In the genomic region with DNA sequence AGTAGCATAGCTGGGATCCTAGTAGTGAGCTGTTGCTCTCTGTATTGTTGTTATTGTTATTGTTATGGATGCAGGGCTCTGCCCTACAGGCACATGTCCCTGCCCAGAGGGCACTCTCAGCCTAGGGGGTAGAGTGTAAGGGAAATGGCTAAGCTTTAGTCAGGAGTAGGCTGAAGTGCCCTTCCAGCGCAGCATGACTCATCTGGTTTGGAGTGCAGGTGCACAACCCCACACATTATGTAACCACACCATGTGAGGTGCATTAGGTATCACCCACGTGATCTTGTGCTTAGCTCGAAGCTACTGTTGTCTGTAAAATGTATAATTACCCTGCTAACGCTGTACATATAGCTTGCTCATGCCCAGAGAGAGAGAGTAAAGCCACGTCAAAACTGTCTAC, we compare ENCODE assay signal across 1 cellular context.
TF ChIP-seq lines count a peak whose summit lies in the region.

No MANE protein-coding gene starts in this region.

TF ChIP-seq in GM12878, 131 proteins besides CTCF, POLR2A, EP300 and RAD21 (continued from another document):
- TF ChIP-seq, protein P1, sequence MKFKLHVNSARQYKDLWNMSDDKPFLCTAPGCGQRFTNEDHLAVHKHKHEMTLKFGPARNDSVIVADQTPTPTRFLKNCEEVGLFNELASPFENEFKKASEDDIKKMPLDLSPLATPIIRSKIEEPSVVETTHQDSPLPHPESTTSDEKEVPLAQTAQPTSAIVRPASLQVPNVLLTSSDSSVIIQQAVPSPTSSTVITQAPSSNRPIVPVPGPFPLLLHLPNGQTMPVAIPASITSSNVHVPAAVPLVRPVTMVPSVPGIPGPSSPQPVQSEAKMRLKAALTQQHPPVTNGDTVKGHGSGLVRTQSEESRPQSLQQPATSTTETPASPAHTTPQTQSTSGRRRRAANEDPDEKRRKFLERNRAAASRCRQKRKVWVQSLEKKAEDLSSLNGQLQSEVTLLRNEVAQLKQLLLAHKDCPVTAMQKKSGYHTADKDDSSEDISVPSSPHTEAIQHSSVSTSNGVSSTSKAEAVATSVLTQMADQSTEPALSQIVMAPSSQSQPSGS (IDR thresholded peaks at IDR 0.05; ENCODE audit: low read length), result no peak
- TF ChIP-seq ZNF207 (IDR thresholded peaks at IDR 0.05; ENCODE audit: borderline replicate concordance), result no peak
- TF ChIP-seq, protein P2, sequence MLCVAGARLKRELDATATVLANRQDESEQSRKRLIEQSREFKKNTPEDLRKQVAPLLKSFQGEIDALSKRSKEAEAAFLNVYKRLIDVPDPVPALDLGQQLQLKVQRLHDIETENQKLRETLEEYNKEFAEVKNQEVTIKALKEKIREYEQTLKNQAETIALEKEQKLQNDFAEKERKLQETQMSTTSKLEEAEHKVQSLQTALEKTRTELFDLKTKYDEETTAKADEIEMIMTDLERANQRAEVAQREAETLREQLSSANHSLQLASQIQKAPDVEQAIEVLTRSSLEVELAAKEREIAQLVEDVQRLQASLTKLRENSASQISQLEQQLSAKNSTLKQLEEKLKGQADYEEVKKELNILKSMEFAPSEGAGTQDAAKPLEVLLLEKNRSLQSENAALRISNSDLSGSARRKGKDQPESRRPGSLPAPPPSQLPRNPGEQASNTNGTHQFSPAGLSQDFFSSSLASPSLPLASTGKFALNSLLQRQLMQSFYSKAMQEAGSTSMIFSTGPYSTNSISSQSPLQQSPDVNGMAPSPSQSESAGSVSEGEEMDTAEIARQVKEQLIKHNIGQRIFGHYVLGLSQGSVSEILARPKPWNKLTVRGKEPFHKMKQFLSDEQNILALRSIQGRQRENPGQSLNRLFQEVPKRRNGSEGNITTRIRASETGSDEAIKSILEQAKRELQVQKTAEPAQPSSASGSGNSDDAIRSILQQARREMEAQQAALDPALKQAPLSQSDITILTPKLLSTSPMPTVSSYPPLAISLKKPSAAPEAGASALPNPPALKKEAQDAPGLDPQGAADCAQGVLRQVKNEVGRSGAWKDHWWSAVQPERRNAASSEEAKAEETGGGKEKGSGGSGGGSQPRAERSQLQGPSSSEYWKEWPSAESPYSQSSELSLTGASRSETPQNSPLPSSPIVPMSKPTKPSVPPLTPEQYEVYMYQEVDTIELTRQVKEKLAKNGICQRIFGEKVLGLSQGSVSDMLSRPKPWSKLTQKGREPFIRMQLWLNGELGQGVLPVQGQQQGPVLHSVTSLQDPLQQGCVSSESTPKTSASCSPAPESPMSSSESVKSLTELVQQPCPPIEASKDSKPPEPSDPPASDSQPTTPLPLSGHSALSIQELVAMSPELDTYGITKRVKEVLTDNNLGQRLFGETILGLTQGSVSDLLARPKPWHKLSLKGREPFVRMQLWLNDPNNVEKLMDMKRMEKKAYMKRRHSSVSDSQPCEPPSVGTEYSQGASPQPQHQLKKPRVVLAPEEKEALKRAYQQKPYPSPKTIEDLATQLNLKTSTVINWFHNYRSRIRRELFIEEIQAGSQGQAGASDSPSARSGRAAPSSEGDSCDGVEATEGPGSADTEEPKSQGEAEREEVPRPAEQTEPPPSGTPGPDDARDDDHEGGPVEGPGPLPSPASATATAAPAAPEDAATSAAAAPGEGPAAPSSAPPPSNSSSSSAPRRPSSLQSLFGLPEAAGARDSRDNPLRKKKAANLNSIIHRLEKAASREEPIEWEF (IDR thresholded peaks at IDR 0.05; ENCODE audit: insufficient replicate concordance, low read depth, low read length), result no peak
- no peak for TF ChIP-seq RB1 (IDR thresholded peaks at IDR 0.05; ENCODE audit: borderline replicate concordance)
- TF ChIP-seq WRNIP1 (IDR thresholded peaks at IDR 0.05; ENCODE audit: borderline replicate concordance, low read depth, low read length), result no peak
- TF ChIP-seq SUZ12 (IDR thresholded peaks at IDR 0.05; ENCODE audit: unreplicated experiment), result no peak
- TF ChIP-seq HDAC2 (IDR thresholded peaks at IDR 0.05), result no peak
- no peak for TF ChIP-seq SREBF2 (IDR thresholded peaks at IDR 0.05; ENCODE audit: low read length)
- no peak for TF ChIP-seq CHD2 (IDR thresholded peaks at IDR 0.05; ENCODE audit: borderline replicate concordance, low read depth, low read length)
- TF ChIP-seq ZNF274 (IDR thresholded peaks at IDR 0.05; ENCODE audit: insufficient read depth, insufficient read length), result no peak
- no peak for TF ChIP-seq SP1 (IDR thresholded peaks at IDR 0.05; ENCODE audit: low read depth, low read length)
- TF ChIP-seq RCOR1 (conservative IDR thresholded peaks at IDR 0.05; ENCODE audit: low read depth, low read length), result no peak
- TF ChIP-seq NFYA (IDR thresholded peaks at IDR 0.05; ENCODE audit: borderline replicate concordance, low read depth, low read length), result no peak
- peak; percentile 18; the same call in 1 of the 2 replicates for TF ChIP-seq ATF7 (IDR thresholded peaks at IDR 0.05; ENCODE audit: low read depth)
- no peak for TF ChIP-seq RFX5 (IDR thresholded peaks at IDR 0.05; ENCODE audit: low read depth, low read length)
- TF ChIP-seq NBN (IDR thresholded peaks at IDR 0.05), result no peak
- TF ChIP-seq, protein P3, sequence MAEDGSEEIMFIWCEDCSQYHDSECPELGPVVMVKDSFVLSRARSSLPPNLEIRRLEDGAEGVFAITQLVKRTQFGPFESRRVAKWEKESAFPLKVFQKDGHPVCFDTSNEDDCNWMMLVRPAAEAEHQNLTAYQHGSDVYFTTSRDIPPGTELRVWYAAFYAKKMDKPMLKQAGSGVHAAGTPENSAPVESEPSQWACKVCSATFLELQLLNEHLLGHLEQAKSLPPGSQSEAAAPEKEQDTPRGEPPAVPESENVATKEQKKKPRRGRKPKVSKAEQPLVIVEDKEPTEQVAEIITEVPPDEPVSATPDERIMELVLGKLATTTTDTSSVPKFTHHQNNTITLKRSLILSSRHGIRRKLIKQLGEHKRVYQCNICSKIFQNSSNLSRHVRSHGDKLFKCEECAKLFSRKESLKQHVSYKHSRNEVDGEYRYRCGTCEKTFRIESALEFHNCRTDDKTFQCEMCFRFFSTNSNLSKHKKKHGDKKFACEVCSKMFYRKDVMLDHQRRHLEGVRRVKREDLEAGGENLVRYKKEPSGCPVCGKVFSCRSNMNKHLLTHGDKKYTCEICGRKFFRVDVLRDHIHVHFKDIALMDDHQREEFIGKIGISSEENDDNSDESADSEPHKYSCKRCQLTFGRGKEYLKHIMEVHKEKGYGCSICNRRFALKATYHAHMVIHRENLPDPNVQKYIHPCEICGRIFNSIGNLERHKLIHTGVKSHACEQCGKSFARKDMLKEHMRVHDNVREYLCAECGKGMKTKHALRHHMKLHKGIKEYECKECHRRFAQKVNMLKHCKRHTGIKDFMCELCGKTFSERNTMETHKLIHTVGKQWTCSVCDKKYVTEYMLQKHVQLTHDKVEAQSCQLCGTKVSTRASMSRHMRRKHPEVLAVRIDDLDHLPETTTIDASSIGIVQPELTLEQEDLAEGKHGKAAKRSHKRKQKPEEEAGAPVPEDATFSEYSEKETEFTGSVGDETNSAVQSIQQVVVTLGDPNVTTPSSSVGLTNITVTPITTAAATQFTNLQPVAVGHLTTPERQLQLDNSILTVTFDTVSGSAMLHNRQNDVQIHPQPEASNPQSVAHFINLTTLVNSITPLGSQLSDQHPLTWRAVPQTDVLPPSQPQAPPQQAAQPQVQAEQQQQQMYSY (CRISPR knock-in tag; IDR thresholded peaks at IDR 0.05), result no peak
- TF ChIP-seq, protein P4, sequence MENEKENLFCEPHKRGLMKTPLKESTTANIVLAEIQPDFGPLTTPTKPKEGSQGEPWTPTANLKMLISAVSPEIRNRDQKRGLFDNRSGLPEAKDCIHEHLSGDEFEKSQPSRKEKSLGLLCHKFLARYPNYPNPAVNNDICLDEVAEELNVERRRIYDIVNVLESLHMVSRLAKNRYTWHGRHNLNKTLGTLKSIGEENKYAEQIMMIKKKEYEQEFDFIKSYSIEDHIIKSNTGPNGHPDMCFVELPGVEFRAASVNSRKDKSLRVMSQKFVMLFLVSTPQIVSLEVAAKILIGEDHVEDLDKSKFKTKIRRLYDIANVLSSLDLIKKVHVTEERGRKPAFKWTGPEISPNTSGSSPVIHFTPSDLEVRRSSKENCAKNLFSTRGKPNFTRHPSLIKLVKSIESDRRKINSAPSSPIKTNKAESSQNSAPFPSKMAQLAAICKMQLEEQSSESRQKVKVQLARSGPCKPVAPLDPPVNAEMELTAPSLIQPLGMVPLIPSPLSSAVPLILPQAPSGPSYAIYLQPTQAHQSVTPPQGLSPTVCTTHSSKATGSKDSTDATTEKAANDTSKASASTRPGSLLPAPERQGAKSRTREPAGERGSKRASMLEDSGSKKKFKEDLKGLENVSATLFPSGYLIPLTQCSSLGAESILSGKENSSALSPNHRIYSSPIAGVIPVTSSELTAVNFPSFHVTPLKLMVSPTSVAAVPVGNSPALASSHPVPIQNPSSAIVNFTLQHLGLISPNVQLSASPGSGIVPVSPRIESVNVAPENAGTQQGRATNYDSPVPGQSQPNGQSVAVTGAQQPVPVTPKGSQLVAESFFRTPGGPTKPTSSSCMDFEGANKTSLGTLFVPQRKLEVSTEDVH (IDR thresholded peaks at IDR 0.05; ENCODE audit: low read depth, partially characterized antibody), result no peak
- no peak for TF ChIP-seq SMARCA5 (IDR thresholded peaks at IDR 0.05)
- no peak for TF ChIP-seq EGR1 (IDR thresholded peaks at IDR 0.05; ENCODE audit: borderline replicate concordance in 1 of 2, low read depth in 2 of 2, low read length in 2 of 2)
- no peak for TF ChIP-seq RELA (IDR thresholded peaks at IDR 0.05; ENCODE audit: borderline replicate concordance, partially characterized antibody)
- TF ChIP-seq JUND (IDR thresholded peaks at IDR 0.05; ENCODE audit: low read depth, low read length), result no peak
- no peak for TF ChIP-seq SUPT20H (IDR thresholded peaks at IDR 0.05; ENCODE audit: borderline replicate concordance, control insufficient read depth, low read depth, low read length)
- no peak for TF ChIP-seq NR2F1 (conservative IDR thresholded peaks at IDR 0.05)
- TF ChIP-seq, protein P5, sequence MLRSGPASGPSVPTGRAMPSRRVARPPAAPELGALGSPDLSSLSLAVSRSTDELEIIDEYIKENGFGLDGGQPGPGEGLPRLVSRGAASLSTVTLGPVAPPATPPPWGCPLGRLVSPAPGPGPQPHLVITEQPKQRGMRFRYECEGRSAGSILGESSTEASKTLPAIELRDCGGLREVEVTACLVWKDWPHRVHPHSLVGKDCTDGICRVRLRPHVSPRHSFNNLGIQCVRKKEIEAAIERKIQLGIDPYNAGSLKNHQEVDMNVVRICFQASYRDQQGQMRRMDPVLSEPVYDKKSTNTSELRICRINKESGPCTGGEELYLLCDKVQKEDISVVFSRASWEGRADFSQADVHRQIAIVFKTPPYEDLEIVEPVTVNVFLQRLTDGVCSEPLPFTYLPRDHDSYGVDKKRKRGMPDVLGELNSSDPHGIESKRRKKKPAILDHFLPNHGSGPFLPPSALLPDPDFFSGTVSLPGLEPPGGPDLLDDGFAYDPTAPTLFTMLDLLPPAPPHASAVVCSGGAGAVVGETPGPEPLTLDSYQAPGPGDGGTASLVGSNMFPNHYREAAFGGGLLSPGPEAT (IDR thresholded peaks at IDR 0.05; ENCODE audit: low read depth), result no peak
- TF ChIP-seq MYC (IDR thresholded peaks at IDR 0.05; ENCODE audit: insufficient read depth, insufficient read length, insufficient replicate concordance, low read length, severe bottlenecking), result no peak
- TF ChIP-seq RUNX3 (IDR thresholded peaks at IDR 0.05; ENCODE audit: low read length), result peak; percentile 30; the same call in 1 of the 2 replicates
- no peak for TF ChIP-seq SREBF1 (IDR thresholded peaks at IDR 0.05; ENCODE audit: low read length)
- TF ChIP-seq CREM (IDR thresholded peaks at IDR 0.05; ENCODE audit: low read depth), result no peak
- no peak for TF ChIP-seq TCF7 (IDR thresholded peaks at IDR 0.05; ENCODE audit: borderline replicate concordance)
- peak; percentile 45; the same call in 1 of the 2 replicates for TF ChIP-seq RAD51 (IDR thresholded peaks at IDR 0.05)
- TF ChIP-seq, protein P6, sequence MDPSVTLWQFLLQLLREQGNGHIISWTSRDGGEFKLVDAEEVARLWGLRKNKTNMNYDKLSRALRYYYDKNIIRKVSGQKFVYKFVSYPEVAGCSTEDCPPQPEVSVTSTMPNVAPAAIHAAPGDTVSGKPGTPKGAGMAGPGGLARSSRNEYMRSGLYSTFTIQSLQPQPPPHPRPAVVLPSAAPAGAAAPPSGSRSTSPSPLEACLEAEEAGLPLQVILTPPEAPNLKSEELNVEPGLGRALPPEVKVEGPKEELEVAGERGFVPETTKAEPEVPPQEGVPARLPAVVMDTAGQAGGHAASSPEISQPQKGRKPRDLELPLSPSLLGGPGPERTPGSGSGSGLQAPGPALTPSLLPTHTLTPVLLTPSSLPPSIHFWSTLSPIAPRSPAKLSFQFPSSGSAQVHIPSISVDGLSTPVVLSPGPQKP (IDR thresholded peaks at IDR 0.05; ENCODE audit: low read depth, low read length), result no peak
- no peak for TF ChIP-seq DPF2 (IDR thresholded peaks at IDR 0.05)
- TF ChIP-seq BHLHE40 (IDR thresholded peaks at IDR 0.05; ENCODE audit: borderline replicate concordance in 1 of 2, low read depth in 2 of 2, low read length in 1 of 2), result peak in 1 of 2 experiments; percentile 43; a peak in 1 of 4 replicates
- TF ChIP-seq SMAD5 (IDR thresholded peaks at IDR 0.05; ENCODE audit: low read depth), result no peak
